ENCODE assay signal across 16 cellular contexts in the genomic region with DNA sequence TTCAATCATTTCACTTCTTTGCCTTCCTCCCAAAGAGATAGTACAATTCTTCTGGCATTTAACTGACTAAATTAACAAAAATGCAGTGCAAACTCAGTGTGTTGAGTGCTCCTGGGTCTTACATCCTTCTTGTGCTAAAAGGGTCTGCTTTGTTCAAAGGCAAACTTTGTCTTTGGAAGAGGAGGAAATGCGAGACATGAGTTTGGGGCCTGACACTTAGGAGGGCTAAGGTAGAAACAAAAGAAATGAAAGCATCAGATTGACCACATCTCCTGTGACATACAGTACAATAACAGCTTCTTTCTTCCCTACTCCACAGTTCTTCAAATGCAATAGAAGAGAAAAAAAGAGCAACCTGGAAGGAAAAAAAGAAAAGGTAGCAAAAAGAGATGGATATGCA.
DNase-seq lines count a peak whose midpoint lies in the region; ATAC-seq and TF ChIP-seq lines count a peak whose summit lies in the region.
"Had no signal": no experiment of that assay in that cellular context is flagged by ENCODE, and none has a peak within 500 bp of the region (broad histone marks: within the 10 kb centered on the region; RNA-seq: fewer than 3 reads in every experiment).

No MANE protein-coding gene starts in this region.

- H3K4me3 Mint-ChIP-seq in activated naive CD4-positive, alpha-beta T cell treated with anti-CD3 and anti-CD28 coated beads, Interleukin-2, amount 50 U/mL, for 24 hours = no peak overlapping the region
- no peak overlapping the region for H3K4me3 Mint-ChIP-seq in endodermal cell
- no peak overlapping the region for H3K4me3 Mint-ChIP-seq in type B pancreatic cell
- H3K4me3 Mint-ChIP-seq: B cell; CD8-positive, alpha-beta T cell had no signal

- H3K79me2 ChIP-seq in Karpas-422 (ENCODE audit: low read length) = no peaks in the 10 kb centered on the region

- H3K27ac ChIP-seq in Karpas-422 (ENCODE audit: low read length) (no peak overlapping the region; the same call in 1 of the 2 replicates), endodermal cell (ENCODE audit: low read depth, low read length) (peak overlapping the region; percentile 41), thyroid gland (no peak overlapping the region)
- H3K27ac ChIP-seq: BLaER1 treated with 17β-estradiol and CSF1 and Interleukin-3, amounts not matched to agents 10 nM and 100 nM had no signal

- TF ChIP-seq CTCF in endodermal cell (conservative IDR thresholded peaks at IDR 0.05) (no peak), type B pancreatic cell (conservative IDR thresholded peaks at IDR 0.05) (no peak), thyroid gland (IDR thresholded peaks at IDR 0.05) (no peak)

- H3K9me3 ChIP-seq in Karpas-422 (ENCODE audit: low read length) (no peaks in the 10 kb centered on the region), endodermal cell (ENCODE audit: control insufficient read depth, low read length) (no peaks in the 10 kb centered on the region), thyroid gland (no peaks in the 10 kb centered on the region)
- H3K9me3 ChIP-seq: BLaER1 treated with 17β-estradiol and CSF1 and Interleukin-3, amounts not matched to agents 10 nM and 100 nM had no signal

- TF ChIP-seq POLR2A in thyroid gland (IDR thresholded peaks at IDR 0.05) = no peak

- no peaks in the 10 kb centered on the region for H3K9me2 ChIP-seq in Karpas-422 (replicated peaks; ENCODE audit: insufficient read depth, low read length)

- H3K4me2 ChIP-seq in Karpas-422 (ENCODE audit: low read depth, low read length, poor library complexity, severe bottlenecking) = peak overlapping the region; percentile 59
- H3K4me2 ChIP-seq: BLaER1 treated with 17β-estradiol and CSF1 and Interleukin-3, amounts not matched to agents 10 nM and 100 nM had no signal

- H3K4me3 ChIP-seq in Karpas-422 (ENCODE audit: low read length) = no peak overlapping the region
- H3K4me3 ChIP-seq in endodermal cell (ENCODE audit: low read length) = no peak overlapping the region
- H3K4me3 ChIP-seq in thyroid gland (replicated peaks in 1 of 3) = no peak overlapping the region
- H3K4me3 ChIP-seq: BLaER1 treated with 17β-estradiol and CSF1 and Interleukin-3, amounts not matched to agents 10 nM and 100 nM had no signal

- no peaks in the 10 kb centered on the region for H3K27me3 Mint-ChIP-seq in activated naive CD4-positive, alpha-beta T cell treated with anti-CD3 and anti-CD28 coated beads, Interleukin-2, amount 50 U/mL, for 24 hours
- H3K27me3 Mint-ChIP-seq in endodermal cell (ENCODE audit: insufficient read depth) (no peaks in the 10 kb centered on the region), type B pancreatic cell (no peaks in the 10 kb centered on the region)
- H3K27me3 Mint-ChIP-seq: B cell had no signal

- peak overlapping the region; percentile 6 for H3K27ac Mint-ChIP-seq in activated naive CD4-positive, alpha-beta T cell treated with anti-CD3 and anti-CD28 coated beads, Interleukin-2, amount 50 U/mL, for 24 hours
- H3K27ac Mint-ChIP-seq in activated naive CD4-positive, alpha-beta T cell treated with anti-CD3 and anti-CD28 coated beads, Interleukin-2, amount 50 U/mL, for 72 hours = no peak overlapping the region
- H3K27ac Mint-ChIP-seq in endodermal cell = peak overlapping the region; percentile 5
- H3K27ac Mint-ChIP-seq in type B pancreatic cell = no peak overlapping the region
- H3K27ac Mint-ChIP-seq: B cell; CD8-positive, alpha-beta T cell had no signal

- DNase-seq in activated naive CD4-positive, alpha-beta T cell treated with anti-CD3 and anti-CD28 coated beads, Interleukin-2, amount 50 U/mL, for 72 hours (ENCODE audit: low spot score in 2 of 2) = no peak
- no peak for DNase-seq in Karpas-422
- no peak for DNase-seq in endodermal cell
- DNase-seq in type B pancreatic cell (ENCODE audit: extremely low spot score, unreplicated experiment) = no peak
- DNase-seq in AG20443 (ENCODE audit: low spot score) = no peak
- DNase-seq in thyroid gland = no peak
- DNase-seq: 8988T; Calu3; CD8-positive, alpha-beta T cell; DMS79 treated with DMSO at 0.1 percent for 48 hours; GF-D8; HCEC 1CT had no signal

- no peaks in the 10 kb centered on the region for H3K4me1 Mint-ChIP-seq in activated naive CD4-positive, alpha-beta T cell treated with anti-CD3 and anti-CD28 coated beads, Interleukin-2, amount 50 U/mL, for 24 hours
- H3K4me1 Mint-ChIP-seq in endodermal cell = peaks cover 8% of the 10 kb centered on the region
- no peaks in the 10 kb centered on the region for H3K4me1 Mint-ChIP-seq in type B pancreatic cell (ENCODE audit: unreplicated experiment)
- H3K4me1 Mint-ChIP-seq: B cell had no signal

- H3K4me1 ChIP-seq in Karpas-422 (ENCODE audit: low read length) (peaks cover 36% of the 10 kb centered on the region), endodermal cell (ENCODE audit: control insufficient read depth, insufficient read depth, low read length) (no peaks in the 10 kb centered on the region), thyroid gland (no peaks in the 10 kb centered on the region)
- H3K4me1 ChIP-seq: BLaER1 treated with 17β-estradiol and CSF1 and Interleukin-3, amounts not matched to agents 10 nM and 100 nM had no signal

- no peak for ATAC-seq in activated naive CD4-positive, alpha-beta T cell treated with anti-CD3 and anti-CD28 coated beads, Interleukin-2, amount 50 U/mL, for 72 hours
- ATAC-seq in HG02571 (IDR thresholded peaks at IDR 0.05; ENCODE audit: unreplicated experiment) = no peak
- ATAC-seq: CD8-positive, alpha-beta T cell had no signal

- no peaks in the 10 kb centered on the region for H3K27me3 ChIP-seq in Karpas-422 (ENCODE audit: low read length)
- H3K27me3 ChIP-seq in endodermal cell (ENCODE audit: control insufficient read depth, insufficient read depth, low read length, poor library complexity, severe bottlenecking) = no peaks in the 10 kb centered on the region
- H3K27me3 ChIP-seq in thyroid gland = no peaks in the 10 kb centered on the region
- H3K27me3 ChIP-seq: BLaER1 treated with 17β-estradiol and CSF1 and Interleukin-3, amounts not matched to agents 10 nM and 100 nM had no signal

- no peaks in the 10 kb centered on the region for H3K36me3 ChIP-seq in Karpas-422 (ENCODE audit: insufficient read depth, low read length)
- H3K36me3 ChIP-seq in endodermal cell (ENCODE audit: control insufficient read depth, insufficient read depth, low read length) = no peaks in the 10 kb centered on the region
- no peaks in the 10 kb centered on the region for H3K36me3 ChIP-seq in thyroid gland
- H3K36me3 ChIP-seq: BLaER1 treated with 17β-estradiol and CSF1 and Interleukin-3, amounts not matched to agents 10 nM and 100 nM had no signal

- H4K20me1 ChIP-seq in Karpas-422 (ENCODE audit: insufficient read depth, low read depth, low read length) = no peaks in the 10 kb centered on the region
- H4K20me1 ChIP-seq: BLaER1 treated with 17β-estradiol and CSF1 and Interleukin-3, amounts not matched to agents 10 nM and 100 nM had no signal

- no peaks in the 10 kb centered on the region for H3K9me3 Mint-ChIP-seq in activated naive CD4-positive, alpha-beta T cell treated with anti-CD3 and anti-CD28 coated beads, Interleukin-2, amount 50 U/mL, for 24 hours
- peaks cover 16 to 21% of the 10 kb centered on the region in 2 donors for H3K9me3 Mint-ChIP-seq in activated naive CD4-positive, alpha-beta T cell treated with anti-CD3 and anti-CD28 coated beads, Interleukin-2, amount 50 U/mL, for 72 hours
- H3K9me3 Mint-ChIP-seq in endodermal cell (no peaks in the 10 kb centered on the region), type B pancreatic cell (no peaks in the 10 kb centered on the region)

- WGBS in endodermal cell (ENCODE audit: insufficient coverage in 1 of 2, insufficient read length in 1 of 2), 2 experiments = 92% methylated on average over 1 of the region's 1 CpG; no CpG with 5 or more reads in 1 of the 2 experiments
- WGBS in thyroid gland, 2 donors = 64 to 83% methylated on average over 1 of the region's 1 CpG

- no peaks in the 10 kb centered on the region for H3K36me3 Mint-ChIP-seq in activated naive CD4-positive, alpha-beta T cell treated with anti-CD3 and anti-CD28 coated beads, Interleukin-2, amount 50 U/mL, for 24 hours
- H3K36me3 Mint-ChIP-seq in activated naive CD4-positive, alpha-beta T cell treated with anti-CD3 and anti-CD28 coated beads, Interleukin-2, amount 50 U/mL, for 72 hours = no peaks in the 10 kb centered on the region
- H3K36me3 Mint-ChIP-seq in endodermal cell (ENCODE audit: low read depth) (no peaks in the 10 kb centered on the region), type B pancreatic cell (no peaks in the 10 kb centered on the region)
- H3K36me3 Mint-ChIP-seq: CD8-positive, alpha-beta T cell had no signal

- intact Hi-C loops in thyroid gland (cut with DNase I) = no loop called here

- H2AFZ ChIP-seq in Karpas-422 (ENCODE audit: low read length) = peak overlapping the region; percentile 17; the same call in 1 of the 2 replicates

- H3K9ac ChIP-seq in Karpas-422 (ENCODE audit: low read length) (no peak overlapping the region), endodermal cell (ENCODE audit: extremely low read depth, low read length, poor library complexity, severe bottlenecking) (no peak overlapping the region)
- H3K9ac ChIP-seq: BLaER1 treated with 17β-estradiol and CSF1 and Interleukin-3, amounts not matched to agents 10 nM and 100 nM had no signal

Comparison
In these comparisons a context has a peak if more than half of its experiments do, and no peak if none do; other contexts are left out.
1. H3K27ac Mint-ChIP-seq: peak in activated naive CD4-positive, alpha-beta T cell treated with anti-CD3 and anti-CD28 coated beads, Interleukin-2, amount 50 U/mL, for 24 hours (single experiment) and endodermal cell (single experiment); none in activated naive CD4-positive, alpha-beta T cell treated with anti-CD3 and anti-CD28 coated beads, Interleukin-2, amount 50 U/mL, for 72 hours (0 of 2) and type B pancreatic cell (single experiment).